In the genomic region with DNA sequence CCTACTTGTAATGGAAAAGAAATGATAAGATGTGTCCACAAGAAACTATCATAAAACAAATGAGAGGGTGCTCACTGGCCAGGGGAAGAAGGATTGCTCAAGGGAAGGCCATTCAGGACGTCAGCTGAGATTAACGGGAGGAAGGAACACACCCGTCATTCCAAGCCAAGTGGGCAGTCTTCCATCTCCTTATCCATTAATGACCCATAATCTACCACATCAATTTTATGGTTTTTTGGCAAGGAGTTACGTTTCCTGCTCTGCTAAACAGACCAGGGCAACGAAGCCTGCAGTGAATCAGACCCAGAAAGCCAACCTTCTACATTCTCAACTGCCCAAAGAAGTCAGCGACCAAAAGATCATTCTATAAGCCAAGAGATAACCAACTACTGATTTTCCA, we compare ENCODE assay signal across 11 cellular contexts. TPM values are rescaled to one million over a fixed set of nuclear protein-coding genes. Genes with fewer than 3 reads are reported as not detected.
DNase-seq lines count a peak whose midpoint lies in the region; ATAC-seq and TF ChIP-seq lines count a peak whose summit lies in the region.
"Had no signal": no experiment of that assay in that cellular context is flagged by ENCODE, and none has a peak within 500 bp of the region (broad histone marks: within the 10 kb centered on the region; RNA-seq: fewer than 3 reads in every experiment).

No MANE protein-coding gene starts in this region.

- peak; percentile 20 for ATAC-seq in left lobe of liver

- no peaks in the 10 kb centered on the region for H3K9me3 ChIP-seq in breast epithelium
- no peaks in the 10 kb centered on the region for H3K9me3 ChIP-seq in WERI-Rb-1 (ENCODE audit: severe bottlenecking)

- no peaks in the 10 kb centered on the region for H3K36me3 ChIP-seq in breast epithelium
- peaks cover 42% of the 10 kb centered on the region for H3K36me3 ChIP-seq in WERI-Rb-1

- DNase-seq in ACHN (peak; percentile 59), LNCaP clone FGC (ENCODE audit: low read depth) (peak; percentile 96), breast epithelium (ENCODE audit: low spot score in 2 of 2) (no peak), left lobe of liver (ENCODE audit: low spot score) (no peak), GM19240 (ENCODE audit: insufficient read length, low spot score) (no peak), WERI-Rb-1 (no peak), HPDE6-E6E7 (ENCODE audit: extremely low spot score) (no peak)
- no peak for DNase-seq in stimulated activated CD4-positive, alpha-beta T cell treated with anti-CD3 and anti-CD28 coated beads, Interleukin-4, amount 100 ng/mL, for 1 hour
- DNase-seq: CD8-positive, alpha-beta memory T cell; stimulated activated CD4-positive, alpha-beta T cell treated with anti-CD3 and anti-CD28 coated beads, Interleukin-15, amount 100 ng/mL, for 24 hours had no signal

- H3K27ac ChIP-seq in breast epithelium (peak overlapping the region; percentile 37 to 48), WERI-Rb-1 (no peak overlapping the region)
- H3K27ac ChIP-seq: KMS-11 had no signal

- no peaks in the 10 kb centered on the region for H3K4me1 ChIP-seq in breast epithelium

- intact Hi-C loops in breast epithelium (cut with DNase I; ENCODE audit: low total_unique reads), result no loop called here

- H3K4me3 ChIP-seq in LNCaP clone FGC (ENCODE audit: low read depth, low read length) (no peak overlapping the region), breast epithelium (no peak overlapping the region), WERI-Rb-1 (ENCODE audit: low read depth, low read length) (no peak overlapping the region)

- in situ Hi-C loops in ACHN (cut with HindIII; ENCODE audit: low pct_ligation_motif_present, low pct_unique_long_range_greater_than_20kb, low sequenced_read_pairs), result no loop called here

- H3K27me3 ChIP-seq in breast epithelium (no peaks in the 10 kb centered on the region), WERI-Rb-1 (ENCODE audit: insufficient read depth, low read depth, severe bottlenecking) (no peaks in the 10 kb centered on the region)

- TF ChIP-seq POLR2A in breast epithelium (IDR thresholded peaks at IDR 0.05), result no peak

- no peak for TF ChIP-seq CTCF in LNCaP clone FGC (IDR thresholded peaks at IDR 0.05; ENCODE audit: control insufficient read depth, extremely low read depth, insufficient read depth)
- TF ChIP-seq CTCF in breast epithelium (IDR thresholded peaks at IDR 0.05), result no peak
- TF ChIP-seq CTCF in WERI-Rb-1 (IDR thresholded peaks at IDR 0.05; ENCODE audit: low read depth, low read length), result no peak

RNA-seq across cellular contexts. Expression of gene PRKAB1, which starts 25.1 kb away (rescaled TPM):
- 10 to 100 TPM; 20.2 to 39.0 (median 31.9) TPM for total RNA-seq in breast epithelium
- 13.0 TPM for total RNA-seq in left lobe of liver

Comparison
In these comparisons a context has a peak if more than half of its experiments do, and no peak if none do; other contexts are left out.
1. DNase-seq: peak in ACHN (single experiment) and LNCaP clone FGC (single experiment); none in breast epithelium (0 of 2), left lobe of liver (single experiment), stimulated activated CD4-positive, alpha-beta T cell treated with anti-CD3 and anti-CD28 coated beads, Interleukin-4, amount 100 ng/mL, for 1 hour (single experiment), GM19240 (single experiment), WERI-Rb-1 (single experiment) and HPDE6-E6E7 (single experiment).